ENCODE assay signal across 9 cellular contexts in the genomic region with DNA sequence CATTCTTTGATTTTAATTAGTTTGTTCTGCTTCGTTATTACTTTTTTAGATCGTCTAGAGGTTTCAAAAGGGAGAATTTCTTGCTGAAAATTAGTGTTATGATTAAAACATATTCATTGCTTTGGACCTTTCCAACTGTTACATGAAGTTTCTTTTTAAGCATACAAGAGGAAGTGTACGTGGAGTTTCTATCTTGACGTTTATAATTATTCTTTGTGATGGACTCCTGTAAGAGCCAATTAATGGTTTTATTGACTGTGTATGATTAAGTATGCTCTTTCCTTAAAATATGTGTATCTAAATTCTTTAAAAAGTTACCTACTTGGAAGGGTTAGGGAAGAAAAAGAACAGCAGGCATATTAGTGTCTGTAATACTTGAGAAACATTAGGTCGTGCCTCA. TPM values are rescaled to one million over a fixed set of nuclear protein-coding genes. Genes with fewer than 3 reads are reported as not detected.
DNase-seq lines count a peak whose midpoint lies in the region; ATAC-seq and TF ChIP-seq lines count a peak whose summit lies in the region.
"Had no signal": no experiment of that assay in that cellular context is flagged by ENCODE, and none has a peak within 500 bp of the region (broad histone marks: within the 10 kb centered on the region; RNA-seq: fewer than 3 reads in every experiment).

No MANE protein-coding gene starts in this region.

- H3K36me3 Mint-ChIP-seq in CD4-positive, alpha-beta memory T cell: peaks cover 0 to 20% of the 10 kb centered on the region in 2 donors

- TF ChIP-seq CTCF in OCI-LY3 (IDR thresholded peaks at IDR 0.05; ENCODE audit: low read depth, low read length): no peak
- no peak for TF ChIP-seq CTCF in esophagus squamous epithelium (IDR thresholded peaks at IDR 0.05)
- TF ChIP-seq CTCF in prostate gland (IDR thresholded peaks at IDR 0.05): no peak
- no peak for TF ChIP-seq CTCF in mucosa of descending colon (IDR thresholded peaks at IDR 0.05)

- no peaks in the 10 kb centered on the region for H3K36me3 ChIP-seq in CD4-positive, alpha-beta memory T cell (ENCODE audit: insufficient read depth, low read length)
- H3K36me3 ChIP-seq in OCI-LY3 (replicated peaks; ENCODE audit: low read depth, low read length) (no peaks in the 10 kb centered on the region), esophagus squamous epithelium (peaks cover 0 to 23% (median 0%) of the 10 kb centered on the region in 3 donors), prostate gland (no peaks in the 10 kb centered on the region), mucosa of descending colon (ENCODE audit: low read depth) (no peaks in the 10 kb centered on the region)

- peak overlapping the region in 2 of 8 donors; percentile 7 to 46 for H3K4me3 Mint-ChIP-seq in CD4-positive, alpha-beta memory T cell

- peak overlapping the region; percentile 24; the same call in 1 of the 2 replicates for H3K9ac ChIP-seq in OCI-LY3 (ENCODE audit: low read length)

- no peak overlapping the region for H3K4me3 ChIP-seq in CD4-positive, alpha-beta memory T cell (ENCODE audit: low read length in 2 of 2)
- H3K4me3 ChIP-seq in OCI-LY3 (ENCODE audit: low read length) (peak overlapping the region; percentile 56), esophagus squamous epithelium (peak overlapping the region in 2 of 4 donors; percentile 41 to 56), prostate gland (peak overlapping the region in 1 of 2 donors; percentile 27), mucosa of descending colon (no peak overlapping the region)

- H3K9me3 ChIP-seq in CD4-positive, alpha-beta memory T cell (ENCODE audit: control insufficient read depth in 1 of 2, low read length in 2 of 2): no peaks in the 10 kb centered on the region
- H3K9me3 ChIP-seq in OCI-LY3 (ENCODE audit: insufficient read depth, low read length) (no peaks in the 10 kb centered on the region), esophagus squamous epithelium (no peaks in the 10 kb centered on the region), prostate gland (no peaks in the 10 kb centered on the region), mucosa of descending colon (no peaks in the 10 kb centered on the region)

- H3K79me2 ChIP-seq in OCI-LY3 (ENCODE audit: low read length): peaks cover 99% of the 10 kb centered on the region

- TF ChIP-seq POLR2A in esophagus squamous epithelium (IDR thresholded peaks at IDR 0.05): no peak
- TF ChIP-seq POLR2A in prostate gland (IDR thresholded peaks at IDR 0.05): no peak

- no peaks in the 10 kb centered on the region for H3K27me3 Mint-ChIP-seq in CD4-positive, alpha-beta memory T cell

- H3K4me2 ChIP-seq in OCI-LY3 (ENCODE audit: low read length): peak overlapping the region; percentile 74

- H4K20me1 ChIP-seq in OCI-LY3 (ENCODE audit: insufficient read depth, low read length): peaks cover 54% of the 10 kb centered on the region

- intact Hi-C loops in CD4-positive, alpha-beta memory T cell (cut with micrococcal nuclease): loop anchor here (2.0 kb wide), 1 partner anchor 14 kb away; no protein-coding TSS in a partner anchor
- intact Hi-C loops in esophagus squamous epithelium (cut with DNase I) (no loop called here), prostate gland (cut with DNase I) (loop anchor here (5.0 kb wide), 2 partner anchors 38 to 62 kb away; a partner anchor contains a TSS), mucosa of descending colon (cut with DNase I, micrococcal nuclease) (no loop called here)

- no peaks in the 10 kb centered on the region for H3K27me3 ChIP-seq in CD4-positive, alpha-beta memory T cell (ENCODE audit: insufficient read depth, low read length)
- H3K27me3 ChIP-seq in OCI-LY3 (ENCODE audit: low read depth, low read length): no peaks in the 10 kb centered on the region
- no peaks in the 10 kb centered on the region for H3K27me3 ChIP-seq in esophagus squamous epithelium
- no peaks in the 10 kb centered on the region for H3K27me3 ChIP-seq in prostate gland (replicated peaks; ENCODE audit: insufficient read depth)

- no peaks in the 10 kb centered on the region for H3K9me3 Mint-ChIP-seq in CD4-positive, alpha-beta memory T cell

- H2AFZ ChIP-seq in OCI-LY3 (ENCODE audit: low read depth, low read length): no peak overlapping the region

- ATAC-seq in mucosa of descending colon: no peak

- DNase-seq in CD4-positive, alpha-beta memory T cell: no peak
- DNase-seq in esophagus squamous epithelium (lab: John Stamatoyannopoulos, UW) (no peak), prostate gland (ENCODE audit: low spot score) (no peak), ureter (ENCODE audit: low spot score) (no peak), mucosa of descending colon (no peak)
- no peak for DNase-seq in activated effector memory CD4-positive, alpha-beta T cell treated with Interleukin-2 at 50 U/mL for 16 hours
- DNase-seq in stimulated activated CD4-positive, alpha-beta T cell treated with anti-CD3 and anti-CD28 coated beads, Interleukin-2, amount 100 ng/mL, for 48 hours: no peak
- DNase-seq: NK-92 treated with Interleukin-12 subunit alpha and Interleukin-12 subunit beta, amount 100 ng/mL, for 24 hours had no signal

- H3K27ac ChIP-seq in CD4-positive, alpha-beta memory T cell (ENCODE audit: low read depth, low read length): no peak overlapping the region
- H3K27ac ChIP-seq in OCI-LY3 (ENCODE audit: low read length) (peak overlapping the region; percentile 35; the same call in 1 of the 2 replicates), esophagus squamous epithelium (peak overlapping the region; percentile 75 to 92 (median 89)), prostate gland (peak overlapping the region; percentile 86 to 91)

- peaks cover 34% of the 10 kb centered on the region for H3K4me1 ChIP-seq in CD4-positive, alpha-beta memory T cell (ENCODE audit: insufficient read depth, low read length)
- H3K4me1 ChIP-seq in OCI-LY3 (ENCODE audit: low read length) (peaks cover 39% of the 10 kb centered on the region), esophagus squamous epithelium (peaks cover 28 to 91% (median 48%) of the 10 kb centered on the region in 3 donors), prostate gland (replicated peaks) (no peaks in the 10 kb centered on the region), mucosa of descending colon (ENCODE audit: low read depth) (peaks cover 13% of the 10 kb centered on the region)

- CTCF ChIA-PET in CD4-positive, alpha-beta memory T cell (lab: Charles Lee; ENCODE audit: partially characterized antibody): no interaction called here

- H3K4me1 Mint-ChIP-seq in CD4-positive, alpha-beta memory T cell: peaks cover 31 to 68% (median 45%) of the 10 kb centered on the region in 4 donors

- 26 to 29% methylated on average over 5 of the region's 5 CpGs for WGBS in esophagus squamous epithelium, 2 donors
- WGBS in prostate gland: 18% methylated on average over 5 of the region's 5 CpGs

- POLR2A ChIA-PET in CD4-positive, alpha-beta memory T cell (lab: Charles Lee; ENCODE audit: partially characterized antibody): no interaction called here

- peak overlapping the region in 4 of 7 donors; percentile 5 to 76 (median 38) for H3K27ac Mint-ChIP-seq in CD4-positive, alpha-beta memory T cell

RNA-seq across cellular contexts. Expression of a gene that starts 37.8 kb away (rescaled TPM):
- 10 to 100 TPM; 80.8 to 87.8 TPM for total RNA-seq in CD4-positive, alpha-beta memory T cell
- polyA plus RNA-seq in CD4-positive, alpha-beta memory T cell: 10 to 100 TPM in 1 of 2 donors, 1 to 10 TPM in 1; 2.4 to 44.0 TPM
- 10 to 100 TPM; 22.4 to 36.0 (median 30.5) TPM for total RNA-seq in esophagus squamous epithelium
- total RNA-seq in prostate gland: 10 to 100 TPM; 31.9 to 48.3 TPM
- total RNA-seq in ureter: 85.2 TPM
- 10 to 100 TPM; 48.7 to 60.3 (median 50.6) TPM for total RNA-seq in mucosa of descending colon

Comparison
In these comparisons a context has a peak if more than half of its experiments do, and no peak if none do; other contexts are left out.
1. intact Hi-C loops: an anchor here in CD4-positive, alpha-beta memory T cell (2.0 kb wide) and prostate gland (5.0 kb wide); none called in esophagus squamous epithelium and mucosa of descending colon.